Comparison of ENCODE assay signal across 26 cellular contexts in genomic region chr3:169020371-169020770, GRCh38.
DNase-seq lines count a peak whose midpoint lies in the region; ATAC-seq, FAIRE-seq and TF ChIP-seq lines count a peak whose summit lies in the region.
"Had no signal": no experiment of that assay in that cellular context is flagged by ENCODE, and none has a peak within 500 bp of the region (broad histone marks: within the 10 kb centered on the region; RNA-seq: fewer than 3 reads in every experiment).

No MANE protein-coding gene starts in this region.

- no peak overlapping the region for H3K9ac ChIP-seq in astrocyte (ENCODE audit: low read length)
- H3K9ac ChIP-seq: BLaER1 had no signal

- H3K4me1 Mint-ChIP-seq in Caco-2 (ENCODE audit: low read depth, unreplicated experiment) (no peaks in the 10 kb centered on the region), astrocyte (ENCODE audit: low read depth, unreplicated experiment) (no peaks in the 10 kb centered on the region)
- H3K4me1 Mint-ChIP-seq: CD14-positive monocyte; CD4-positive, alpha-beta memory T cell; CD4-positive, CD25-positive, alpha-beta regulatory T cell; CD8-positive, alpha-beta memory T cell had no signal

- no peaks in the 10 kb centered on the region for H3K27me3 ChIP-seq in Caco-2 (replicated peaks; ENCODE audit: control insufficient read depth, insufficient read depth, low read length)
- H3K27me3 ChIP-seq in astrocyte (ENCODE audit: insufficient read depth, low read length): no peaks in the 10 kb centered on the region
- H3K27me3 ChIP-seq: BE2C, BLaER1 had no signal

- intact Hi-C loops in Caco-2 (cut with micrococcal nuclease; ENCODE audit: unreplicated experiment): loop anchor here (5.0 kb wide), 1 partner anchor 153 kb away; no protein-coding TSS in a partner anchor

- H3K9me3 ChIP-seq in Caco-2 (no peaks in the 10 kb centered on the region), astrocyte (ENCODE audit: insufficient read depth, low read depth, low read length) (no peaks in the 10 kb centered on the region)
- H3K9me3 ChIP-seq: BE2C, BLaER1 had no signal

- peak; percentile 45 for FAIRE-seq in astrocyte (lab: Jason Lieb, UNC)
- FAIRE-seq: A204.1, D721Med, G401.6, GM12878, GM12892, GM18507 had no signal

- H3K36me3 Mint-ChIP-seq in Caco-2 (ENCODE audit: insufficient read depth, unreplicated experiment) (no peaks in the 10 kb centered on the region), astrocyte (ENCODE audit: low read depth, unreplicated experiment) (no peaks in the 10 kb centered on the region)
- H3K36me3 Mint-ChIP-seq: CD14-positive monocyte; CD4-positive, alpha-beta memory T cell; CD4-positive, CD25-positive, alpha-beta regulatory T cell; CD8-positive, alpha-beta memory T cell had no signal

- no peaks in the 10 kb centered on the region for H4K20me1 ChIP-seq in astrocyte (ENCODE audit: insufficient read depth, low read length)
- H4K20me1 ChIP-seq: BLaER1 had no signal

- TF ChIP-seq CTCF in Caco-2 (IDR thresholded peaks at IDR 0.05; ENCODE audit: insufficient read depth in 1 of 2, low read depth in 1 of 2, low read length in 1 of 2, severe bottlenecking in 1 of 2, unreplicated experiment in 1 of 2) (no peak), astrocyte (IDR thresholded peaks at IDR 0.05; ENCODE audit: insufficient read depth, low read depth, low read length) (no peak), epithelial cell of esophagus (IDR thresholded peaks at IDR 0.05; ENCODE audit: insufficient read depth, low read depth, low read length, missing control alignments) (no peak)

- H3K9me3 Mint-ChIP-seq in Caco-2 (ENCODE audit: unreplicated experiment) (no peaks in the 10 kb centered on the region), astrocyte (ENCODE audit: unreplicated experiment) (no peaks in the 10 kb centered on the region)
- H3K9me3 Mint-ChIP-seq: CD4-positive, alpha-beta memory T cell; CD8-positive, alpha-beta memory T cell had no signal

- BruUV-seq in Caco-2 (replicated peaks; lab: Mats Ljungman, UMichigan): no TSS peak

- H3K27me3 Mint-ChIP-seq in Caco-2 (ENCODE audit: insufficient read depth, unreplicated experiment) (no peaks in the 10 kb centered on the region), astrocyte (ENCODE audit: low read depth, unreplicated experiment) (no peaks in the 10 kb centered on the region)
- H3K27me3 Mint-ChIP-seq: CD4-positive, alpha-beta memory T cell; CD4-positive, CD25-positive, alpha-beta regulatory T cell; CD8-positive, alpha-beta memory T cell had no signal

- H3K4me2 ChIP-seq in astrocyte (ENCODE audit: low read length): no peak overlapping the region
- H3K4me2 ChIP-seq: BLaER1 had no signal

- H3K4me3 ChIP-seq in Caco-2 (ENCODE audit: low read depth, low read length): no peak overlapping the region
- no peak overlapping the region for H3K4me3 ChIP-seq in astrocyte (ENCODE audit: insufficient read depth, low read depth, low read length)
- no peak overlapping the region for H3K4me3 ChIP-seq in epithelial cell of esophagus (ENCODE audit: low read length)
- H3K4me3 ChIP-seq: BLaER1, GM12878 had no signal

- CTCF ChIA-PET in Caco-2 (lab: Charles Lee): interaction anchor here (1.1 kb wide), 1 partner anchor 21 kb away, joined by 5 read pairs; no protein-coding TSS in a partner anchor

- no peak overlapping the region for H3K27ac Mint-ChIP-seq in Caco-2 (ENCODE audit: unreplicated experiment)
- H3K27ac Mint-ChIP-seq in astrocyte (ENCODE audit: unreplicated experiment): no peak overlapping the region
- H3K27ac Mint-ChIP-seq: CD14-positive monocyte; CD4-positive, alpha-beta memory T cell; CD4-positive, CD25-positive, alpha-beta regulatory T cell; CD8-positive, alpha-beta memory T cell had no signal

- H2AFZ ChIP-seq in astrocyte (ENCODE audit: low read depth, low read length): no peak overlapping the region

- no peaks in the 10 kb centered on the region for H3K36me3 ChIP-seq in Caco-2 (ENCODE audit: control insufficient read depth, insufficient read depth, low read length)
- H3K36me3 ChIP-seq in astrocyte (ENCODE audit: insufficient read depth, low read length): no peaks in the 10 kb centered on the region
- H3K36me3 ChIP-seq: BE2C, BLaER1 had no signal

- no peaks in the 10 kb centered on the region for H3K79me2 ChIP-seq in astrocyte (ENCODE audit: insufficient read depth, low read length)

- H3K4me1 ChIP-seq in Caco-2 (peaks cover 18% of the 10 kb centered on the region; the same call in 1 of the 2 replicates), astrocyte (ENCODE audit: insufficient read depth, low read length) (no peaks in the 10 kb centered on the region)
- H3K4me1 ChIP-seq: BE2C, BLaER1 had no signal

- POLR2A ChIA-PET in Caco-2 (lab: Charles Lee): interaction anchor here (0.8 kb wide), 1 partner anchor 13 kb away, joined by 3 read pairs; no protein-coding TSS in a partner anchor

- peak overlapping the region; percentile 46 for H3K4me3 Mint-ChIP-seq in Caco-2 (ENCODE audit: unreplicated experiment)
- no peak overlapping the region for H3K4me3 Mint-ChIP-seq in astrocyte (ENCODE audit: unreplicated experiment)
- H3K4me3 Mint-ChIP-seq: CD14-positive monocyte; CD4-positive, alpha-beta memory T cell; CD4-positive, CD25-positive, alpha-beta regulatory T cell; CD8-positive, alpha-beta memory T cell had no signal

- no peak overlapping the region for H3K27ac ChIP-seq in astrocyte (ENCODE audit: low read depth, low read length)
- H3K27ac ChIP-seq: BLaER1 had no signal

- DNase-seq in Caco-2 (peak in 1 of 2 experiments; percentile 10), OCI-M1 (lab: John Stamatoyannopoulos, UW) (peak; percentile 11), astrocyte (ENCODE audit: low read depth) (no peak), epithelial cell of esophagus (ENCODE audit: low read depth) (peak; percentile 32), GF-D8 (lab: John Stamatoyannopoulos, UW) (no peak), NCI-H1105 (lab: John Stamatoyannopoulos, UW) (no peak)
- DNase-seq: 8988T; ACHN; BE2C; C1 segment of cervical spinal cord; Calu3; CD4-positive, alpha-beta memory T cell; CD4-positive, CD25-positive, alpha-beta regulatory T cell; CD8-positive, alpha-beta memory T cell; COR-L47; DMS79 treated with DMSO at 0.1 percent for 48 hours had no signal

- ATAC-seq in GM18909 (IDR thresholded peaks at IDR 0.05; ENCODE audit: poor library complexity, unreplicated experiment): no peak
- no peak for ATAC-seq in GM18870 (IDR thresholded peaks at IDR 0.05; ENCODE audit: unreplicated experiment)
- ATAC-seq: GM12878 had no signal

Comparison
In these comparisons a context has a peak if more than half of its experiments do, and no peak if none do; other contexts are left out.
1. DNase-seq: peak in OCI-M1 (single experiment) and epithelial cell of esophagus (single experiment); none in astrocyte (single experiment), GF-D8 (single experiment) and NCI-H1105 (single experiment).